8 cellular contexts compared by ENCODE assay signal in genomic region chr6:43455034-43455747, GRCh38. TPM values are rescaled to one million over a fixed set of nuclear protein-coding genes. Genes with fewer than 3 reads are reported as not detected.
A peak's percentile ranks its signal among the peaks of the same experiment; 100 is the strongest.
DNase-seq lines count a peak whose midpoint lies in the region; ATAC-seq and TF ChIP-seq lines count a peak whose summit lies in the region.

TSS of gene DLK2 (minus strand) at chr6:43455548. CDS start at chr6:43454825, 723 bp downstream.

- DNase-seq in M059J (ENCODE audit: low read depth) (peak; percentile 30), fibroblast of villous mesenchyme (ENCODE audit: low read depth) (no peak), osteocyte (ENCODE audit: extremely low spot score, unreplicated experiment) (no peak), ACHN (no peak), mesenteric fat pad (ENCODE audit: low spot score) (no peak)
- DNase-seq in activated T-cell treated with anti-CD3 and anti-CD28 coated beads, Interleukin-2, amount 50 U/mL, for 4 hours: peak; percentile 27

- H3K4me3 ChIP-seq in GM12875 (ENCODE audit: low read depth, low read length) (peak within 1 kb of the TSS; percentile 51), fibroblast of villous mesenchyme (ENCODE audit: low read depth, low read length) (peak within 1 kb of the TSS; percentile 64)

- no peaks in the 10 kb centered on the region for H3K9me3 Mint-ChIP-seq in activated T-cell treated with anti-CD3 and anti-CD28 coated beads, Interleukin-2, amount 50 U/mL, for 4 hours
- H3K9me3 Mint-ChIP-seq in osteocyte (ENCODE audit: unreplicated experiment): no peaks in the 10 kb centered on the region

- no peak for TF ChIP-seq CTCF in GM12875 (IDR thresholded peaks at IDR 0.05; ENCODE audit: borderline replicate concordance, insufficient read depth, low read depth, low read length)
- no peak for TF ChIP-seq CTCF in fibroblast of villous mesenchyme (IDR thresholded peaks at IDR 0.05; ENCODE audit: insufficient read depth, low read depth, low read length)
- TF ChIP-seq CTCF in osteocyte (IDR thresholded peaks at IDR 0.05): no peak

- peak; percentile 64 to 67 for ATAC-seq in activated T-cell treated with anti-CD3 and anti-CD28 coated beads, Interleukin-2, amount 50 U/mL, for 4 hours
- no peak for ATAC-seq in GM18868 (IDR thresholded peaks at IDR 0.05; ENCODE audit: unreplicated experiment)

- H3K27ac Mint-ChIP-seq in osteocyte (ENCODE audit: unreplicated experiment): no peak within 1 kb of the TSS

- H3K36me3 Mint-ChIP-seq in activated T-cell treated with anti-CD3 and anti-CD28 coated beads, Interleukin-2, amount 50 U/mL, for 4 hours (ENCODE audit: insufficient read depth): peaks cover 3% of the 10 kb centered on the region
- peaks cover 4% of the 10 kb centered on the region for H3K36me3 Mint-ChIP-seq in osteocyte (ENCODE audit: unreplicated experiment)

- peak within 1 kb of the TSS; percentile 83 for H3K4me3 Mint-ChIP-seq in activated T-cell treated with anti-CD3 and anti-CD28 coated beads, Interleukin-2, amount 50 U/mL, for 4 hours
- H3K4me3 Mint-ChIP-seq in osteocyte (ENCODE audit: unreplicated experiment): peak within 1 kb of the TSS; percentile 84

- H3K4me1 Mint-ChIP-seq in activated T-cell treated with anti-CD3 and anti-CD28 coated beads, Interleukin-2, amount 50 U/mL, for 4 hours (ENCODE audit: low read depth): peaks cover 15% of the 10 kb centered on the region
- H3K4me1 Mint-ChIP-seq in osteocyte (ENCODE audit: unreplicated experiment): peaks cover 19% of the 10 kb centered on the region

- in situ Hi-C loops in ACHN (cut with HindIII; ENCODE audit: low pct_ligation_motif_present, low pct_unique_long_range_greater_than_20kb, low sequenced_read_pairs): no loop called here

- H3K27me3 Mint-ChIP-seq in activated T-cell treated with anti-CD3 and anti-CD28 coated beads, Interleukin-2, amount 50 U/mL, for 4 hours (ENCODE audit: low read depth): peaks cover 7% of the 10 kb centered on the region
- peaks cover 26% of the 10 kb centered on the region for H3K27me3 Mint-ChIP-seq in osteocyte (ENCODE audit: unreplicated experiment)

RNA-seq across cellular contexts. Expression of gene DLK2, which starts in this region (rescaled TPM):
- total RNA-seq in M059J (2014; rRNA removed; shearing (Covaris generic)): 1.3 and 3.4 TPM in 2 replicates
- 1 to 10 TPM; 5.0 to 9.0 (median 6.7) TPM for total RNA-seq in activated T-cell treated with anti-CD3 and anti-CD28 coated beads, Interleukin-2, amount 50 U/mL, for 4 hours
- 0.64 and 1.7 TPM in 2 replicates for total RNA-seq in fibroblast of villous mesenchyme
- total RNA-seq in osteocyte: 0.43 TPM in 1 of 2 replicates, not detected in the other
- total RNA-seq in mesenteric fat pad: not detected

Comparison
In these comparisons a context has a peak if more than half of its experiments do, and no peak if none do; other contexts are left out.
1. DNase-seq: peak in M059J (single experiment) and activated T-cell treated with anti-CD3 and anti-CD28 coated beads, Interleukin-2, amount 50 U/mL, for 4 hours (single experiment); none in fibroblast of villous mesenchyme (single experiment), osteocyte (single experiment), ACHN (single experiment) and mesenteric fat pad (single experiment).